ENCODE assay signal across 8 cellular contexts in the genomic region with DNA sequence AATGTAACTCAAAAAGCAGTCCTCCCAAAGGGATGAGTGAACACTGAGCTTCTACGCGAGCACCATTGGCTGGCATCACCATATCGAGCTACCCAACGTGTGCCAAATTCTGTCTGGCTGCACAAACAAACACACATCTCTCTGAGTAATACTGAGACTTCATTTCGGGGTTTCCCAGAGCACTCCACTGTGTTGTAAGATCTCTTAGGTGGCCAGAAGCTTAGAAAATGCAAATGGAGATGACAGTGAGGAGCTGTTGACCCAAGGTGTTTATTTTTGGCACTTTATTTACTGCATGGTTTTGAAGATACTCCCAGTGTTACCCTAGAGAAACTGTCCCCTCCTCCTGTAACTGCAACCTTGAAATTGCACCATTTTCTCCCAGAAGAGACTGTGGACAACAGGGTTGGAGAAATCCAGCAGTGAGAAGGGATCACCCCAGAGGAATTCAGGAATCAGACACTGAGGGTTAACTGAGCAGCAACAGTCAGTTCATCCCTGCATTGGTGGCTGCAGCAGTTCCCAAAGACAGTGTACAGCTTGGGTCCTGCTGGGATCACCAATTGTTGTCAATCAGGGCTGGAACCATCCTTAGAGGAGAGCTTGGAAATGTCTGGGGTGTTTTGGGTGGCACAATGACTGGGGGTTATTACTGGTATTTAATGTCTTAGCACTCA. TPM values are rescaled to one million over a fixed set of nuclear protein-coding genes. Genes with fewer than 3 reads are reported as not detected.
DNase-seq lines count a peak whose midpoint lies in the region; ATAC-seq and TF ChIP-seq lines count a peak whose summit lies in the region.

No MANE protein-coding gene starts in this region.

- intact Hi-C loops in esophagus squamous epithelium (cut with DNase I), result no loop called here

- H3K9me3 ChIP-seq in esophagus squamous epithelium, result no peaks in the 10 kb centered on the region

- H3K36me3 Mint-ChIP-seq in activated naive CD8-positive, alpha-beta T cell treated with anti-CD3 and anti-CD28 coated beads, Interleukin-2, amount 50 U/mL, for 24 hours (ENCODE audit: low read depth), result no peaks in the 10 kb centered on the region

- peak overlapping the region; percentile 85 for H3K4me3 Mint-ChIP-seq in activated naive CD8-positive, alpha-beta T cell treated with anti-CD3 and anti-CD28 coated beads, Interleukin-2, amount 50 U/mL, for 24 hours

- H3K36me3 ChIP-seq in esophagus squamous epithelium, result no peaks in the 10 kb centered on the region

- H3K4me1 ChIP-seq in esophagus squamous epithelium, result peaks cover 0 to 22% (median 6%) of the 10 kb centered on the region in 3 donors

- WGBS in esophagus squamous epithelium, 2 donors, result 32 to 33% methylated on average over 5 of the region's 5 CpGs

- ATAC-seq in HG03558 (IDR thresholded peaks at IDR 0.05; ENCODE audit: extremely low read depth, unreplicated experiment), result peak; percentile 69
- ATAC-seq in activated naive CD8-positive, alpha-beta T cell treated with anti-CD3 and anti-CD28 coated beads, Interleukin-2, amount 50 U/mL, for 24 hours, result peak; percentile 55

- no peaks in the 10 kb centered on the region for H3K27me3 ChIP-seq in esophagus squamous epithelium

- no peak overlapping the region for H3K4me3 ChIP-seq in esophagus squamous epithelium

- H3K4me1 Mint-ChIP-seq in activated naive CD8-positive, alpha-beta T cell treated with anti-CD3 and anti-CD28 coated beads, Interleukin-2, amount 50 U/mL, for 24 hours, result peaks cover 98% of the 10 kb centered on the region

- no peak for TF ChIP-seq POLR2A in esophagus squamous epithelium (IDR thresholded peaks at IDR 0.05)

- TF ChIP-seq CTCF in GM20000 (IDR thresholded peaks at IDR 0.05; ENCODE audit: extremely low read depth, missing control alignments), result no peak
- TF ChIP-seq CTCF in esophagus squamous epithelium (IDR thresholded peaks at IDR 0.05), result no peak

- peak overlapping the region; percentile 94 for H3K27ac Mint-ChIP-seq in activated naive CD8-positive, alpha-beta T cell treated with anti-CD3 and anti-CD28 coated beads, Interleukin-2, amount 50 U/mL, for 24 hours

- no peaks in the 10 kb centered on the region for H3K27me3 Mint-ChIP-seq in activated naive CD8-positive, alpha-beta T cell treated with anti-CD3 and anti-CD28 coated beads, Interleukin-2, amount 50 U/mL, for 24 hours

- DNase-seq in Daoy (ENCODE audit: low read depth), result peak; percentile 68
- DNase-seq in GM20000 (ENCODE audit: low spot score), result peak; percentile 72
- DNase-seq in activated naive CD8-positive, alpha-beta T cell treated with anti-CD3 and anti-CD28 coated beads, Interleukin-2, amount 50 U/mL, for 24 hours, result no peak
- no peak for DNase-seq in AG08395 (ENCODE audit: low spot score)
- no peak for DNase-seq in esophagus squamous epithelium (lab: John Stamatoyannopoulos, UW)
- DNase-seq in medulla oblongata (ENCODE audit: extremely low spot score), result no peak
- DNase-seq in cerebellar cortex (ENCODE audit: low spot score), result no peak

- no peaks in the 10 kb centered on the region for H3K9me3 Mint-ChIP-seq in activated naive CD8-positive, alpha-beta T cell treated with anti-CD3 and anti-CD28 coated beads, Interleukin-2, amount 50 U/mL, for 24 hours

- no peak overlapping the region for H3K27ac ChIP-seq in esophagus squamous epithelium

RNA-seq across cellular contexts. Expression of gene RIPOR2, which starts 1.0 kb away (rescaled TPM):
- total RNA-seq in Daoy (2014; rRNA removed; shearing (Covaris generic)), result 0.06 and 2.3 TPM in 2 replicates
- total RNA-seq in esophagus squamous epithelium, result 1 to 10 TPM in 3 of 4 donors, under 1 TPM in 1; 0.83 to 4.4 (median 3.3) TPM

Comparison
In these comparisons a context has a peak if more than half of its experiments do, and no peak if none do; other contexts are left out.
1. DNase-seq: peak in Daoy (single experiment) and GM20000 (single experiment); none in activated naive CD8-positive, alpha-beta T cell treated with anti-CD3 and anti-CD28 coated beads, Interleukin-2, amount 50 U/mL, for 24 hours (single experiment), AG08395 (single experiment), esophagus squamous epithelium (single experiment), medulla oblongata (single experiment) and cerebellar cortex (single experiment).